Comparison of ENCODE assay signal across 19 cellular contexts in the genomic region with DNA sequence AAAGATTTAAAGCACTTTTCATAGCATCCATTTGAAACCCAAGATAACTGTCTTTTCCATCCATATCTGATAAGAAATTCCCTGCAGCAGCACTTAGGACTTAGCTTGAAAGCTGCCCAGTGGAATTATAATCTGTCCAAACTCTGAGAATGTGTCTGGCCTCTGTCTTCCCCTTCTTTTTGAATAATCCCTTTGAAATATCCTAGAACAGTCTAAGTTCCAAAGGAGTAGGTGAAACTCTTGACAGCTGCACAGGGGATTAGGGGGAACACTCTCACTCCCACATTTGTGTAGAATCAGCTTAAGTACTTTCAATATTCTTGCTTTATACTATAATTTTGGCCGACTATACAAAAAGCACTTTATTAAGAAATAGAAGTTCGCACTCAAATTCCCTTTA.
"Had no signal": no experiment of that assay in that cellular context is flagged by ENCODE, and none has a peak within 500 bp of the region (broad histone marks: within the 10 kb centered on the region; RNA-seq: fewer than 3 reads in every experiment).

No MANE protein-coding gene starts in this region.

- H3K27me3 ChIP-seq: SJSA1 had no signal

- H3K9me3 ChIP-seq: SJSA1 had no signal

- DNase-seq: IMR-90, Karpas-422, KG1, MM.1S, NCI-H1092 treated with DMSO at 0.1 percent for 48 hours, NCI-H1436, NCI-H187, NCI-H2029, NCI-H2081 treated with DMSO at 0.1 percent for 48 hours, NCI-H2171, NCI-H226, NCI-H446 treated with DMSO at 0.1 percent for 48 hours, NCI-H510A treated with DMSO at 0.1 percent for 48 hours, Right ventricle myocardium superior, RPMI8226, SIG-M5 had no signal

- ATAC-seq: HepG2 had no signal

- H3K36me3 ChIP-seq: SJSA1 had no signal

- H3K27ac ChIP-seq: SJSA1, SK-N-MC had no signal

- H3K4me3 ChIP-seq: SJSA1, SK-N-MC had no signal
